26 cellular contexts compared by ENCODE assay signal in genomic region chr5:31680528-31680927, GRCh38. TPM values are rescaled to one million over a fixed set of nuclear protein-coding genes. Genes with fewer than 3 reads are reported as not detected.
A peak's percentile ranks its signal among the peaks of the same experiment; 100 is the strongest.
DNase-seq lines count a peak whose midpoint lies in the region; ATAC-seq, FAIRE-seq and TF ChIP-seq lines count a peak whose summit lies in the region.
"Had no signal": no experiment of that assay in that cellular context is flagged by ENCODE, and none has a peak within 500 bp of the region (broad histone marks: within the 10 kb centered on the region; RNA-seq: fewer than 3 reads in every experiment).

No MANE protein-coding gene starts in this region.

- TF ChIP-seq CTCF in BE2C (IDR thresholded peaks at IDR 0.05; ENCODE audit: low read depth, low read length) (peak; percentile 21), heart right ventricle (IDR thresholded peaks at IDR 0.05) (peak in 2 of 9 donors; percentile 15 to 16), pancreas (IDR thresholded peaks at IDR 0.05) (no peak)

- no peaks in the 10 kb centered on the region for H3K9me3 Mint-ChIP-seq in activated naive CD4-positive, alpha-beta T cell treated with anti-CD3 and anti-CD28 coated beads, Interleukin-2, amount 50 U/mL, for 72 hours
- H3K9me3 Mint-ChIP-seq in T-helper 2 cell treated with Interferon-gamma antibody and Interleukin-4, amounts not matched to agents 5 μg/mL and 100 μg/mL, for 36 hours, result no peaks in the 10 kb centered on the region
- H3K9me3 Mint-ChIP-seq: activated naive CD8-positive, alpha-beta T cell treated with anti-CD3 and anti-CD28 coated beads for 36 hours had no signal

- H3K27ac ChIP-seq in heart right ventricle (peak overlapping the region in 9 of 10 donors; percentile 33 to 76 (median 57)), pancreas (no peak overlapping the region)
- H3K27ac ChIP-seq: BLaER1, SJSA1 had no signal

- no peaks in the 10 kb centered on the region for H3K4me1 Mint-ChIP-seq in T-helper 2 cell treated with Interferon-gamma antibody and Interleukin-4, amounts not matched to agents 5 μg/mL and 100 μg/mL, for 36 hours (ENCODE audit: low read depth)
- H3K4me1 Mint-ChIP-seq: activated CD4-positive, alpha-beta T cell treated with anti-CD3 and anti-CD28 coated beads for 36 hours; activated naive CD8-positive, alpha-beta T cell treated with anti-CD3 and anti-CD28 coated beads for 36 hours had no signal

- H3K4me3 ChIP-seq in BE2C (ENCODE audit: low read depth, low read length), result no peak overlapping the region
- no peak overlapping the region for H3K4me3 ChIP-seq in heart right ventricle
- no peak overlapping the region for H3K4me3 ChIP-seq in pancreas
- H3K4me3 ChIP-seq: BLaER1, K562, SJSA1 had no signal

- H3K36me3 ChIP-seq in BE2C (no peaks in the 10 kb centered on the region), heart right ventricle (no peaks in the 10 kb centered on the region), pancreas (no peaks in the 10 kb centered on the region)
- H3K36me3 ChIP-seq: BLaER1, SJSA1 had no signal

- no peak for FAIRE-seq in pancreas (lab: Jason Lieb, UNC)
- FAIRE-seq: GM18507, K562 had no signal

- H3K27ac Mint-ChIP-seq in activated naive CD4-positive, alpha-beta T cell treated with anti-CD3 and anti-CD28 coated beads, Interleukin-2, amount 50 U/mL, for 72 hours, result no peak overlapping the region
- no peak overlapping the region for H3K27ac Mint-ChIP-seq in T-helper 2 cell treated with Interferon-gamma antibody and Interleukin-4, amounts not matched to agents 5 μg/mL and 100 μg/mL, for 36 hours
- H3K27ac Mint-ChIP-seq: activated CD4-positive, alpha-beta T cell treated with anti-CD3 and anti-CD28 coated beads for 36 hours; activated naive CD8-positive, alpha-beta T cell treated with anti-CD3 and anti-CD28 coated beads for 36 hours; progenitor cell of endocrine pancreas had no signal

- no peaks in the 10 kb centered on the region for H3K27me3 Mint-ChIP-seq in T-helper 2 cell treated with Interferon-gamma antibody and Interleukin-4, amounts not matched to agents 5 μg/mL and 100 μg/mL, for 36 hours (ENCODE audit: low read depth)
- H3K27me3 Mint-ChIP-seq: progenitor cell of endocrine pancreas had no signal

- no peak overlapping the region for H3K4me3 Mint-ChIP-seq in T-helper 2 cell treated with Interferon-gamma antibody and Interleukin-4, amounts not matched to agents 5 μg/mL and 100 μg/mL, for 36 hours
- H3K4me3 Mint-ChIP-seq: activated CD4-positive, alpha-beta T cell treated with anti-CD3 and anti-CD28 coated beads for 36 hours; activated naive CD8-positive, alpha-beta T cell treated with anti-CD3 and anti-CD28 coated beads for 36 hours had no signal

- H3K9me3 ChIP-seq in BE2C (no peaks in the 10 kb centered on the region), heart right ventricle (no peaks in the 10 kb centered on the region), pancreas (no peaks in the 10 kb centered on the region)
- H3K9me3 ChIP-seq: BLaER1, SJSA1 had no signal

- 48 to 64% methylated on average over 12 of the region's 12 CpGs for WGBS in heart right ventricle, 2 donors
- WGBS in pancreas, 2 donors, result 20 to 27% methylated on average over 12 of the region's 12 CpGs

- peak; percentile 75 to 92 (median 85) for ATAC-seq in heart right ventricle
- peak; percentile 53 to 80 (median 60) for ATAC-seq in pancreas
- ATAC-seq in activated naive CD4-positive, alpha-beta T cell treated with anti-CD3 and anti-CD28 coated beads, Interleukin-2, amount 50 U/mL, for 72 hours, result no peak
- no peak for ATAC-seq in esophagus mucosa
- ATAC-seq: activated CD4-positive, alpha-beta T cell treated with anti-CD3 and anti-CD28 coated beads for 36 hours; K562; stimulated activated naive CD8-positive, alpha-beta T cell treated with anti-CD3 and anti-CD28 coated beads, Interleukin-15, Interleukin-2, amounts not matched to agents 100 U/mL and 50 U/mL, for 24 hours had no signal

- H3K4me1 ChIP-seq in BE2C (peaks cover 4% of the 10 kb centered on the region; the same call in 1 of the 2 replicates), heart right ventricle (peaks cover 0 to 50% (median 17%) of the 10 kb centered on the region in 9 donors), pancreas (no peaks in the 10 kb centered on the region)
- H3K4me1 ChIP-seq: SJSA1 had no signal

- H3K36me3 Mint-ChIP-seq in activated naive CD4-positive, alpha-beta T cell treated with anti-CD3 and anti-CD28 coated beads, Interleukin-2, amount 50 U/mL, for 72 hours, result no peaks in the 10 kb centered on the region
- no peaks in the 10 kb centered on the region for H3K36me3 Mint-ChIP-seq in T-helper 2 cell treated with Interferon-gamma antibody and Interleukin-4, amounts not matched to agents 5 μg/mL and 100 μg/mL, for 36 hours (ENCODE audit: low read depth)
- H3K36me3 Mint-ChIP-seq: activated naive CD8-positive, alpha-beta T cell treated with anti-CD3 and anti-CD28 coated beads for 36 hours had no signal

- intact Hi-C loops in heart right ventricle (cut with DNase I) (loop anchor here in 2 of 10 donors (5.0 to 10.0 kb wide), 3 partner anchors 38 to 94 kb away; partner anchors contain the start of gene PDZD2 (in 1 of the 2)), pancreas (cut with DNase I) (no loop called here)

- no peaks in the 10 kb centered on the region for H3K27me3 ChIP-seq in BE2C
- H3K27me3 ChIP-seq in heart right ventricle, result no peaks in the 10 kb centered on the region
- no peaks in the 10 kb centered on the region for H3K27me3 ChIP-seq in pancreas
- H3K27me3 ChIP-seq: BLaER1, SJSA1 had no signal

- peak; percentile 50 for DNase-seq in BE2C
- DNase-seq in anterior cingulate cortex (lab: John Stamatoyannopoulos, UW), result peak in 36 of 58 donors; percentile 4 to 63 (median 22)
- DNase-seq in heart right ventricle, result peak; percentile 73 to 75
- peak in 5 of 6 donors; percentile 31 to 67 (median 54) for DNase-seq in pancreas
- no peak for DNase-seq in SKM-1 (lab: John Stamatoyannopoulos, UW; ENCODE audit: unreplicated experiment)
- DNase-seq in activated naive CD4-positive, alpha-beta T cell treated with anti-CD3 and anti-CD28 coated beads, Interleukin-2, amount 50 U/mL, for 72 hours (ENCODE audit: low spot score in 2 of 2), result no peak
- DNase-seq in T-helper 2 cell treated with Interferon-gamma antibody and Interleukin-4, amounts not matched to agents 5 μg/mL and 100 μg/mL, for 36 hours (ENCODE audit: low spot score), result no peak
- DNase-seq: activated CD4-positive, alpha-beta T cell treated with anti-CD3 and anti-CD28 coated beads for 36 hours; activated effector memory CD4-positive, alpha-beta T cell treated with Interleukin-2 at 50 U/mL for 16 hours; activated naive CD8-positive, alpha-beta T cell treated with anti-CD3 and anti-CD28 coated beads for 36 hours; COR-L47; DMS79 treated with DMSO at 0.1 percent for 48 hours; glutamatergic neuron; kidney glomerular epithelial cell; NCI-H1105 treated with DMSO at 0.1 percent for 48 hours; NCI-H2081; NCI-H345; NCI-H748 treated with DMSO at 0.1 percent for 48 hours; stimulated activated naive CD8-positive, alpha-beta T cell treated with anti-CD3 and anti-CD28 coated beads, Interleukin-15, Interleukin-2, amounts not matched to agents 100 U/mL and 50 U/mL, for 24 hours had no signal

RNA-seq across cellular contexts. Expression of gene PDZD2, which starts 41.6 kb away (rescaled TPM):
- 2.2 TPM for polyA plus RNA-seq in BE2C (2012; ENCODE audit: insufficient read depth, insufficient read length, low read depth)
- total RNA-seq in heart right ventricle (100 to 1,000 TPM in 3 of 10 donors, 10 to 100 TPM in 7; 41.6 to 117 (median 89.0) TPM), pancreas (1 to 10 TPM; 1.4 to 4.5 (median 3.3) TPM), esophagus mucosa (20.8 TPM)
- polyA plus RNA-seq in heart right ventricle (10 to 100 TPM in 1 of 2 donors, 1 to 10 TPM in 1; 9.0 to 24.1 TPM), pancreas (1 to 10 TPM; 1.4 to 4.5 TPM)
- total RNA-seq in activated naive CD4-positive, alpha-beta T cell treated with anti-CD3 and anti-CD28 coated beads, Interleukin-2, amount 50 U/mL, for 72 hours, result under 1 TPM; 0.08 to 0.75 TPM
- total RNA-seq: T-helper 1 cell treated with Interleukin-12 subunit alpha and Interleukin-12 subunit beta and Interleukin-4 antibody, amounts not matched to agents 30 ng/mL and 1 ng/mL, for 36 hours had no signal

Comparison
In these comparisons a context has a peak if more than half of its experiments do, and no peak if none do; other contexts are left out.
1. DNase-seq: peak in BE2C (single experiment), anterior cingulate cortex (36 of 58), heart right ventricle (2 of 2) and pancreas (5 of 6); none in SKM-1 (single experiment), activated naive CD4-positive, alpha-beta T cell treated with anti-CD3 and anti-CD28 coated beads, Interleukin-2, amount 50 U/mL, for 72 hours (0 of 2) and T-helper 2 cell treated with Interferon-gamma antibody and Interleukin-4, amounts not matched to agents 5 μg/mL and 100 μg/mL, for 36 hours (single experiment).
2. ATAC-seq: peak in heart right ventricle (8 of 8) and pancreas (4 of 4); none in activated naive CD4-positive, alpha-beta T cell treated with anti-CD3 and anti-CD28 coated beads, Interleukin-2, amount 50 U/mL, for 72 hours (0 of 2) and esophagus mucosa (single experiment).
3. H3K27ac ChIP-seq: peak in heart right ventricle (9 of 10); none in pancreas (0 of 4).